In genomic region chr10:27241640-27242472, GRCh38 we compare ENCODE assay signal across 1 cellular context.
TF ChIP-seq lines count a peak whose summit lies in the region.

No MANE protein-coding gene starts in this region.

TF ChIP-seq in K562, 482 proteins besides CTCF, POLR2A, EP300 and RAD21 (continued from another document and continues in another):
- TF ChIP-seq BCLAF1 (IDR thresholded peaks at IDR 0.05; ENCODE audit: borderline replicate concordance in 1 of 2, control insufficient read depth in 1 of 2, low read depth in 2 of 2, low read length in 1 of 2) (0 out of 4 replicates have a peak, but pooled peaks of 1 of the 2 experiments have one; percentile 44), CBX8 (IDR thresholded peaks at IDR 0.05; ENCODE audit: borderline replicate concordance, extremely low read depth, low read depth, low read length, poor library complexity, severe bottlenecking) (no peak), ILF3 (IDR thresholded peaks at IDR 0.05; ENCODE audit: borderline replicate concordance) (no peak), PRMT5 (CRISPR knock-in tag; IDR thresholded peaks at IDR 0.05) (no peak), FOXP4 (CRISPR knock-in tag; IDR thresholded peaks at IDR 0.05; ENCODE audit: borderline replicate concordance) (no peak), SAFB (IDR thresholded peaks at IDR 0.05; ENCODE audit: borderline replicate concordance, low read depth, low read length) (no peak), PHF21A (IDR thresholded peaks at IDR 0.05; ENCODE audit: borderline replicate concordance, low read depth) (peak; percentile 97), CHD4 (IDR thresholded peaks at IDR 0.05; ENCODE audit: insufficient read depth, insufficient replicate concordance, low read depth, low read length, poor library complexity, severe bottlenecking) (no peak), ZBTB40 (IDR thresholded peaks at IDR 0.05) (peak; percentile 96), ZBTB40 (CRISPR knock-in tag; IDR thresholded peaks at IDR 0.05) (no peak), NELFE (IDR thresholded peaks at IDR 0.05; ENCODE audit: insufficient read depth, insufficient read length) (no peak), ZNF584 (CRISPR knock-in tag; IDR thresholded peaks at IDR 0.05; ENCODE audit: low read depth) (no peak; the same call in 1 of the 2 replicates), RBM39 (optimal IDR thresholded peaks at IDR 0.05; ENCODE audit: low read depth, low read length) (no peak), ARID1B (IDR thresholded peaks at IDR 0.05) (no peak), ZNF253 (CRISPR knock-in tag; conservative IDR thresholded peaks at IDR 0.05) (no peak), PHTF2 (CRISPR knock-in tag; IDR thresholded peaks at IDR 0.05) (no peak), MEF2D (tag; conservative IDR thresholded peaks at IDR 0.05; ENCODE audit: low read depth) (peak; percentile 80; the same call in 1 of the 2 replicates), GABPB1 (CRISPR knock-in tag; IDR thresholded peaks at IDR 0.05) (peak; percentile 94), DIDO1 (tag; IDR thresholded peaks at IDR 0.05; ENCODE audit: low read depth) (no peak), SLC30A9 (CRISPR knock-in tag; IDR thresholded peaks at IDR 0.05) (no peak), ZBTB2 (IDR thresholded peaks at IDR 0.05) (no peak), ZNF23 (CRISPR knock-in tag; IDR thresholded peaks at IDR 0.05) (no peak), ZBTB33 (CRISPR knock-in tag; IDR thresholded peaks at IDR 0.05) (no peak), PCBP1 (IDR thresholded peaks at IDR 0.05; ENCODE audit: low read depth, low read length, poor library complexity, severe bottlenecking) (no peak), FOXO4 (CRISPR knock-in tag; IDR thresholded peaks at IDR 0.05) (no peak), NUFIP1 (IDR thresholded peaks at IDR 0.05; ENCODE audit: partially characterized antibody) (no peak), IRF1 (CRISPR knock-in tag; IDR thresholded peaks at IDR 0.05; ENCODE audit: borderline replicate concordance) (no peak), ZNF121 (CRISPR knock-in tag; conservative IDR thresholded peaks at IDR 0.05) (no peak), NONO (IDR thresholded peaks at IDR 0.05; ENCODE audit: low read depth in 2 of 2, low read length in 1 of 2) (no peak), TAF7 (tag; IDR thresholded peaks at IDR 0.05) (peak; percentile 27), ZBTB49 (CRISPR knock-in tag; IDR thresholded peaks at IDR 0.05; ENCODE audit: borderline replicate concordance) (no peak), MITF (IDR thresholded peaks at IDR 0.05) (no peak)
